ENCODE assay signal across 22 cellular contexts in genomic region chr1:201622353-201622752, GRCh38.
DNase-seq lines count a peak whose midpoint lies in the region; ATAC-seq, FAIRE-seq and TF ChIP-seq lines count a peak whose summit lies in the region.
"Had no signal": no experiment of that assay in that cellular context is flagged by ENCODE, and none has a peak within 500 bp of the region (broad histone marks: within the 10 kb centered on the region; RNA-seq: fewer than 3 reads in every experiment).

No MANE protein-coding gene starts in this region.

- no TSS peak for BruUV-seq in IMR-90 (replicated peaks; lab: Mats Ljungman, UMichigan)

- H3K79me2 ChIP-seq in H1 (ENCODE audit: control insufficient read depth in 1 of 2, insufficient read depth in 2 of 2, low read length in 2 of 2) (no peaks in the 10 kb centered on the region), mesendoderm (ENCODE audit: control insufficient read depth, insufficient read depth, low read length) (no peaks in the 10 kb centered on the region)

- H3K4me1 Mint-ChIP-seq in activated CD4-positive, alpha-beta memory T cell treated with anti-CD3 and anti-CD28 coated beads, Interleukin-2, amount 10 ng/mL, durations not matched to agents 7 days and 5 days, result no peaks in the 10 kb centered on the region

- no peak for TF ChIP-seq RAD21 in IMR-90 (IDR thresholded peaks at IDR 0.05; ENCODE audit: low read length)
- no peak for TF ChIP-seq RAD21 in H1 (IDR thresholded peaks at IDR 0.05 in 1 of 2, conservative IDR thresholded peaks at IDR 0.05 in 1 of 2; ENCODE audit: low read depth in 2 of 2, low read length in 2 of 2)

- H4K20me1 ChIP-seq in IMR-90 (ENCODE audit: insufficient read depth, low read length), result peaks cover 12% of the 10 kb centered on the region; the same call in 1 of the 2 replicates
- H4K20me1 ChIP-seq in H1 (replicated peaks in 1 of 2; ENCODE audit: control insufficient read depth in 1 of 2, insufficient read depth in 2 of 2, low read length in 2 of 2), result no peaks in the 10 kb centered on the region

- H3K79me1 ChIP-seq in IMR-90 (ENCODE audit: low read depth in 1 of 2, low read length in 2 of 2), result peaks cover 42 to 63% of the 10 kb centered on the region in 2 experiments
- no peaks in the 10 kb centered on the region for H3K79me1 ChIP-seq in H1 (ENCODE audit: low read depth, low read length)
- H3K79me1 ChIP-seq in mesendoderm (ENCODE audit: low read length), result no peaks in the 10 kb centered on the region

- H3K9me3 ChIP-seq in IMR-90 (ENCODE audit: control insufficient read depth, insufficient read depth, low read length), result no peaks in the 10 kb centered on the region
- no peaks in the 10 kb centered on the region for H3K9me3 ChIP-seq in H1 (ENCODE audit: insufficient read depth in 2 of 2, low read depth in 1 of 2, low read length in 1 of 2)
- H3K9me3 ChIP-seq in upper lobe of right lung, result no peaks in the 10 kb centered on the region
- H3K9me3 ChIP-seq: BLaER1 had no signal

- WGBS in IMR-90 (ENCODE audit: extremely low coverage in 2 of 2, insufficient read length in 1 of 2), 2 experiments, result no CpG with 5 or more reads among the region's 4 CpGs
- WGBS in H1 (ENCODE audit: extremely low coverage in 1 of 2, insufficient coverage in 1 of 2, insufficient read length in 1 of 2, insufficient replicate concordance in 2 of 2, low coverage in 1 of 2, low lambda C conversion rate in 2 of 2, missing lambda C conversion rate in 1 of 2), 2 experiments, result 78% methylated on average over 4 of the region's 4 CpGs; no CpG with 5 or more reads in 1 of the 2 experiments
- no CpG with 5 or more reads among the region's 4 CpGs for WGBS in mesendoderm (ENCODE audit: extremely low coverage, insufficient coverage, low lambda C conversion rate)

- POLR2A ChIA-PET in IMR-90 (lab: Charles Lee; ENCODE audit: unreplicated experiment), result interaction anchor here (0.5 kb wide), 1 partner anchor 20 kb away, joined by 5 read pairs; no protein-coding TSS in a partner anchor
- POLR2A ChIA-PET in H1 (lab: Charles Lee; ENCODE audit: partially characterized antibody), result no interaction called here
- POLR2A ChIA-PET in activated CD4-positive, alpha-beta memory T cell treated with anti-CD3 and anti-CD28 coated beads, Interleukin-2, amount 10 ng/mL, durations not matched to agents 7 days and 5 days (lab: Charles Lee), result no interaction called here

- H2BK20ac ChIP-seq in IMR-90 (ENCODE audit: low read depth, low read length) (no peak overlapping the region), H1 (ENCODE audit: low read length) (0 out of 2 replicates have a peak overlapping the region, but pooled peaks have one; percentile 61)

- H3K23me2 ChIP-seq in H1 (ENCODE audit: low read depth, low read length), result no peaks in the 10 kb centered on the region

- H3K23ac ChIP-seq in IMR-90 (ENCODE audit: low read depth, low read length), result no peak overlapping the region
- no peak overlapping the region for H3K23ac ChIP-seq in H1 (ENCODE audit: insufficient read length)
- H3K23ac ChIP-seq in mesendoderm (ENCODE audit: low read length), result no peak overlapping the region

- no peak overlapping the region for H3K14ac ChIP-seq in IMR-90 (replicated peaks; ENCODE audit: low read depth, low read length)
- H3K14ac ChIP-seq in H1 (ENCODE audit: insufficient read length), result no peak overlapping the region

- H3K9ac ChIP-seq in IMR-90 (ENCODE audit: low read depth, low read length), result no peak overlapping the region
- no peak overlapping the region for H3K9ac ChIP-seq in H1 (replicated peaks in 1 of 4; ENCODE audit: extremely low read depth in 1 of 4, low read depth in 3 of 4, low read length in 3 of 4)
- no peak overlapping the region for H3K9ac ChIP-seq in mesendoderm (ENCODE audit: low read length)
- H3K9ac ChIP-seq: BLaER1, GM23248 had no signal

- no peaks in the 10 kb centered on the region for H3K27me3 Mint-ChIP-seq in activated CD4-positive, alpha-beta memory T cell treated with anti-CD3 and anti-CD28 coated beads, Interleukin-2, amount 10 ng/mL, durations not matched to agents 7 days and 5 days
- H3K27me3 Mint-ChIP-seq: IgD-negative memory B cell had no signal

- H4K91ac ChIP-seq in IMR-90 (ENCODE audit: insufficient read depth, low read depth, low read length), result no peak overlapping the region
- H4K91ac ChIP-seq in H1 (replicated peaks; ENCODE audit: insufficient read length, low read length), result no peak overlapping the region

- H4K8ac ChIP-seq in IMR-90 (ENCODE audit: low read depth in 2 of 2, low read length in 2 of 2) (no peak overlapping the region), H1 (ENCODE audit: extremely low read depth, insufficient read depth, low read length) (no peak overlapping the region), mesendoderm (ENCODE audit: low read depth, low read length) (no peak overlapping the region)

- H3K4me2 ChIP-seq in IMR-90 (ENCODE audit: low read depth, low read length), result no peak overlapping the region
- H3K4me2 ChIP-seq in H1 (ENCODE audit: insufficient read depth in 1 of 2, low read depth in 2 of 2, low read length in 2 of 2), result no peak overlapping the region
- H3K4me2 ChIP-seq in mesendoderm (ENCODE audit: low read length), result no peak overlapping the region
- H3K4me2 ChIP-seq: BLaER1 had no signal

- H4K5ac ChIP-seq in IMR-90 (ENCODE audit: low read depth, low read length) (no peak overlapping the region), H1 (ENCODE audit: insufficient read length, low read depth, low read length) (no peak overlapping the region), mesendoderm (ENCODE audit: low read length) (no peak overlapping the region)

- TF ChIP-seq POLR2A in IMR-90 (IDR thresholded peaks at IDR 0.05; ENCODE audit: low read depth, low read length), result no peak
- no peak for TF ChIP-seq POLR2A in H1 (IDR thresholded peaks at IDR 0.05; ENCODE audit: control extremely low read depth in 1 of 2, low read depth in 2 of 2, low read length in 2 of 2)

- H3K18ac ChIP-seq in IMR-90 (ENCODE audit: low read depth, low read length) (no peak overlapping the region), H1 (ENCODE audit: extremely low read depth, low read length) (no peak overlapping the region), mesendoderm (ENCODE audit: low read length) (no peak overlapping the region)

- no peak overlapping the region for H3K56ac ChIP-seq in IMR-90 (ENCODE audit: extremely low read depth, insufficient read depth, low read length)
- H3K56ac ChIP-seq in H1 (replicated peaks; ENCODE audit: insufficient read length, low read depth, low read length), result no peak overlapping the region
- H3K56ac ChIP-seq in mesendoderm (ENCODE audit: low read length), result peak overlapping the region; percentile 42

- DNase-seq in IMR-90 (no peak), H1 (ENCODE audit: low read depth in 1 of 2, low spot score in 2 of 2) (no peak), mesendoderm (no peak), upper lobe of right lung (no peak), NCI-H146 (lab: John Stamatoyannopoulos, UW) (no peak), DMS153 treated with DMSO at 0.1 percent for 48 hours (lab: John Stamatoyannopoulos, UW; ENCODE audit: unreplicated experiment) (no peak)
- DNase-seq in activated CD4-positive, alpha-beta memory T cell treated with anti-CD3 and anti-CD28 coated beads, Interleukin-2, amount 10 ng/mL, durations not matched to agents 7 days and 5 days, result no peak
- DNase-seq: 8988T; Calu3; CD8-positive, alpha-beta T cell; DMS53; DND-41; EL; GM23248; HCEC 1CT had no signal

- no peak for TF ChIP-seq CTCF in IMR-90 (conservative IDR thresholded peaks at IDR 0.05; ENCODE audit: low read depth, low read length)
- TF ChIP-seq CTCF in H1 (IDR thresholded peaks at IDR 0.05; ENCODE audit: control extremely low read depth in 1 of 3, insufficient read depth in 1 of 3, low read depth in 1 of 3, low read length in 3 of 3), result no peak
- TF ChIP-seq CTCF in upper lobe of right lung (IDR thresholded peaks at IDR 0.05), result no peak

- in situ Hi-C loops in IMR-90 (cut with MboI; ENCODE audit: low sequenced_read_pairs), result loop anchor here (10.0 kb wide), 1 partner anchor 58 kb away; no protein-coding TSS in a partner anchor

- TF ChIP-seq EP300 in H1 (IDR thresholded peaks at IDR 0.05; ENCODE audit: borderline replicate concordance in 1 of 2, low read depth in 2 of 2, low read length in 2 of 2), result no peak

- CTCF ChIA-PET in IMR-90 (lab: Yijun Ruan, JAX) (interaction anchor here (1.4 kb wide), 1 partner anchor 63 kb away, joined by 3 read pairs; no protein-coding TSS in a partner anchor), H1 (lab: Charles Lee; ENCODE audit: partially characterized antibody) (interaction anchor here (0.9 to 2.5 kb wide), 6 partner anchors 13 to 141 kb away, joined by 3 to 9 read pairs (median 5); no protein-coding TSS in a partner anchor)
- CTCF ChIA-PET in activated CD4-positive, alpha-beta memory T cell treated with anti-CD3 and anti-CD28 coated beads, Interleukin-2, amount 10 ng/mL, durations not matched to agents 7 days and 5 days (lab: Charles Lee), result no interaction called here

- H2BK5ac ChIP-seq in IMR-90 (ENCODE audit: low read depth, low read length, poor library complexity, severe bottlenecking) (no peak overlapping the region), H1 (ENCODE audit: low read depth, low read length) (no peak overlapping the region), mesendoderm (ENCODE audit: low read length) (no peak overlapping the region)

- H3K27ac ChIP-seq in IMR-90 (ENCODE audit: insufficient read depth, low read length), result no peak overlapping the region
- H3K27ac ChIP-seq in H1 (ENCODE audit: low read depth, low read length), result no peak overlapping the region
- H3K27ac ChIP-seq in mesendoderm (ENCODE audit: low read depth, low read length), result no peak overlapping the region
- H3K27ac ChIP-seq in upper lobe of right lung, result no peak overlapping the region
- H3K27ac ChIP-seq: BLaER1, GM23248 had no signal

- H2BK120ac ChIP-seq in IMR-90 (ENCODE audit: low read depth, low read length) (no peak overlapping the region), H1 (replicated peaks; ENCODE audit: low read depth, low read length) (no peak overlapping the region), mesendoderm (ENCODE audit: low read depth, low read length) (no peak overlapping the region)

- H2AFZ ChIP-seq in IMR-90 (replicated peaks; ENCODE audit: low read length, poor library complexity), result no peak overlapping the region
- no peak overlapping the region for H2AFZ ChIP-seq in H1 (ENCODE audit: low read length)
- H2AFZ ChIP-seq: GM23248 had no signal

- H2BK15ac ChIP-seq in IMR-90 (ENCODE audit: low read depth, low read length) (no peak overlapping the region), H1 (ENCODE audit: low read length) (no peak overlapping the region), mesendoderm (replicated peaks; ENCODE audit: low read depth) (no peak overlapping the region)

- H2AK9ac ChIP-seq in IMR-90 (replicated peaks; ENCODE audit: low read depth, low read length, poor library complexity), result no peak overlapping the region

- H3K27ac Mint-ChIP-seq in activated CD4-positive, alpha-beta memory T cell treated with anti-CD3 and anti-CD28 coated beads, Interleukin-2, amount 10 ng/mL, durations not matched to agents 7 days and 5 days, result no peak overlapping the region
- H3K27ac Mint-ChIP-seq: CD8-positive, alpha-beta T cell; IgD-negative memory B cell had no signal

- intact Hi-C loops in IMR-90 (cut with micrococcal nuclease), result no loop called here
- intact Hi-C loops in upper lobe of right lung (cut with DNase I), result no loop called here

- H3K4me3 Mint-ChIP-seq in activated CD4-positive, alpha-beta memory T cell treated with anti-CD3 and anti-CD28 coated beads, Interleukin-2, amount 10 ng/mL, durations not matched to agents 7 days and 5 days, result no peak overlapping the region
- H3K4me3 Mint-ChIP-seq: CD14-positive monocyte; CD8-positive, alpha-beta T cell; IgD-negative memory B cell had no signal

- dilution Hi-C loops in IMR-90 (cut with HindIII; ENCODE audit: low sequenced_read_pairs, unreplicated experiment), result no loop called here

- H3K4me3 ChIP-seq in IMR-90 (ENCODE audit: insufficient read depth, low read depth, low read length) (no peak overlapping the region), H1 (ENCODE audit: extremely low read depth in 1 of 4, insufficient read depth in 2 of 4, low read depth in 3 of 4, low read length in 4 of 4) (no peak overlapping the region), mesendoderm (ENCODE audit: low read length) (no peak overlapping the region), upper lobe of right lung (no peak overlapping the region)
- H3K4me3 ChIP-seq: BLaER1, GM12878, GM23248 had no signal

- H3K27me3 ChIP-seq in IMR-90 (ENCODE audit: control insufficient read depth, insufficient read depth, low read length), result no peaks in the 10 kb centered on the region
- H3K27me3 ChIP-seq in H1 (replicated peaks in 1 of 4; ENCODE audit: control insufficient read depth in 3 of 4, extremely low read depth in 1 of 4, insufficient read depth in 3 of 4, low read length in 3 of 4), result no peaks in the 10 kb centered on the region
- H3K27me3 ChIP-seq in mesendoderm (ENCODE audit: insufficient read depth, low read length, poor library complexity), result no peaks in the 10 kb centered on the region
- H3K27me3 ChIP-seq in upper lobe of right lung, result no peaks in the 10 kb centered on the region
- H3K27me3 ChIP-seq: BLaER1 had no signal

- no peaks in the 10 kb centered on the region for H3K9me3 Mint-ChIP-seq in activated CD4-positive, alpha-beta memory T cell treated with anti-CD3 and anti-CD28 coated beads, Interleukin-2, amount 10 ng/mL, durations not matched to agents 7 days and 5 days
- H3K9me3 Mint-ChIP-seq: CD8-positive, alpha-beta T cell; IgD-negative memory B cell had no signal

- H3K4ac ChIP-seq in IMR-90 (ENCODE audit: low read depth, low read length) (peak overlapping the region; percentile 4; the same call in 1 of the 2 replicates), H1 (replicated peaks; ENCODE audit: insufficient read length, low read depth, low read length) (no peak overlapping the region), mesendoderm (ENCODE audit: low read depth, low read length) (no peak overlapping the region)

- H3K4me1 ChIP-seq in IMR-90 (ENCODE audit: control insufficient read depth, insufficient read depth, low read length) (peaks cover 16% of the 10 kb centered on the region), H1 (replicated peaks in 1 of 4; ENCODE audit: control insufficient read depth in 3 of 4, insufficient read depth in 4 of 4, low read length in 3 of 4) (peaks cover 1 to 8% (median 5%) of the 10 kb centered on the region in 4 experiments; a peak in 4 of 7 replicates), mesendoderm (ENCODE audit: control insufficient read depth, low read depth, low read length) (no peaks in the 10 kb centered on the region), upper lobe of right lung (peaks cover 18% of the 10 kb centered on the region)

- peak overlapping the region; percentile 12; the same call in 1 of the 2 replicates for H2AK5ac ChIP-seq in IMR-90 (ENCODE audit: low read depth, low read length)
- H2AK5ac ChIP-seq in H1 (ENCODE audit: low read depth, low read length), result no peak overlapping the region
- H2AK5ac ChIP-seq in mesendoderm (ENCODE audit: low read length), result no peak overlapping the region

- ATAC-seq in IMR-90 (ENCODE audit: low read depth) (no peak), upper lobe of right lung (peak; percentile 61)
- ATAC-seq: CD8-positive, alpha-beta T cell; GM12878 had no signal

- H3K36me3 ChIP-seq in IMR-90 (ENCODE audit: control insufficient read depth, insufficient read depth, low read length), result peaks cover 4% of the 10 kb centered on the region; the same call in 1 of the 2 replicates
- no peaks in the 10 kb centered on the region for H3K36me3 ChIP-seq in H1 (ENCODE audit: control insufficient read depth in 2 of 4, insufficient read depth in 4 of 4, low read length in 3 of 4)
- H3K36me3 ChIP-seq in mesendoderm (ENCODE audit: control insufficient read depth, insufficient read depth, low read length), result no peaks in the 10 kb centered on the region
- no peaks in the 10 kb centered on the region for H3K36me3 ChIP-seq in upper lobe of right lung

- no peak for FAIRE-seq in H1 (lab: Jason Lieb, UNC)
- FAIRE-seq: GM12878, GM19239, H54, HTR-8/SVneo had no signal

- H3K9me1 ChIP-seq in IMR-90 (ENCODE audit: insufficient read depth, low read length), result peaks cover 19% of the 10 kb centered on the region

- no peaks in the 10 kb centered on the region for H3K36me3 Mint-ChIP-seq in activated CD4-positive, alpha-beta memory T cell treated with anti-CD3 and anti-CD28 coated beads, Interleukin-2, amount 10 ng/mL, durations not matched to agents 7 days and 5 days (ENCODE audit: low read depth)
- H3K36me3 Mint-ChIP-seq: CD8-positive, alpha-beta T cell had no signal

- 0 out of 2 replicates have a peak overlapping the region, but pooled peaks have one; percentile 17 for H2BK12ac ChIP-seq in H1 (ENCODE audit: low read depth, low read length)
